In genomic region chr11:92447586-92447985, GRCh38 we compare ENCODE assay signal across 21 cellular contexts.
A peak's percentile ranks its signal among the peaks of the same experiment; 100 is the strongest.
DNase-seq lines count a peak whose midpoint lies in the region; ATAC-seq, FAIRE-seq and TF ChIP-seq lines count a peak whose summit lies in the region.
"Had no signal": no experiment of that assay in that cellular context is flagged by ENCODE, and none has a peak within 500 bp of the region (broad histone marks: within the 10 kb centered on the region; RNA-seq: fewer than 3 reads in every experiment).

No MANE protein-coding gene starts in this region.

- no peak for TF ChIP-seq POLR2A in A549 (IDR thresholded peaks at IDR 0.05; ENCODE audit: low read length)
- no peak for TF ChIP-seq POLR2A in H1 (IDR thresholded peaks at IDR 0.05; ENCODE audit: control extremely low read depth in 1 of 2, low read depth in 2 of 2, low read length in 2 of 2)

- no peak overlapping the region for H2BK120ac ChIP-seq in H1 (replicated peaks; ENCODE audit: low read depth, low read length)

- H3K9me3 ChIP-seq in A549 (no peaks in the 10 kb centered on the region), Loucy (ENCODE audit: insufficient read depth, low read depth, low read length) (no peaks in the 10 kb centered on the region), H1 (ENCODE audit: insufficient read depth in 2 of 2, low read depth in 1 of 2, low read length in 1 of 2) (no peaks in the 10 kb centered on the region)
- H3K9me3 ChIP-seq: HAP-1 had no signal

- TF ChIP-seq EP300 in A549 (IDR thresholded peaks at IDR 0.05), result no peak
- TF ChIP-seq EP300 in H1 (IDR thresholded peaks at IDR 0.05; ENCODE audit: borderline replicate concordance in 1 of 2, low read depth in 2 of 2, low read length in 2 of 2), result no peak

- H3K9me3 Mint-ChIP-seq in type B pancreatic cell, result no peaks in the 10 kb centered on the region
- H3K9me3 Mint-ChIP-seq: IgD-negative memory B cell had no signal

- H4K20me1 ChIP-seq in Loucy (ENCODE audit: insufficient read depth, low read length, poor library complexity, severe bottlenecking), result no peaks in the 10 kb centered on the region
- H4K20me1 ChIP-seq in H1 (replicated peaks in 1 of 2; ENCODE audit: control insufficient read depth in 1 of 2, insufficient read depth in 2 of 2, low read length in 2 of 2), result no peaks in the 10 kb centered on the region

- H3K4me2 ChIP-seq in A549, result no peak overlapping the region
- peak overlapping the region; percentile 21 for H3K4me2 ChIP-seq in Loucy (ENCODE audit: low read depth, low read length, poor library complexity, severe bottlenecking)
- H3K4me2 ChIP-seq in H1 (ENCODE audit: insufficient read depth in 1 of 2, low read depth in 2 of 2, low read length in 2 of 2), result no peak overlapping the region; a peak in 1 of 4 replicates

- H3K36me3 ChIP-seq in Loucy (ENCODE audit: insufficient read depth, low read length), result no peaks in the 10 kb centered on the region
- H3K36me3 ChIP-seq in H1 (ENCODE audit: control insufficient read depth in 2 of 4, insufficient read depth in 4 of 4, low read length in 3 of 4), result no peaks in the 10 kb centered on the region
- H3K36me3 ChIP-seq: HAP-1 had no signal

- CTCF ChIA-PET in A549 (lab: Yijun Ruan, JAX), result no interaction called here
- CTCF ChIA-PET in H1 (lab: Charles Lee; ENCODE audit: partially characterized antibody), result interaction anchor here (0.6 to 0.8 kb wide), 2 partner anchors 12 to 137 kb away, joined by 3 read pairs; no protein-coding TSS in a partner anchor

- H2BK20ac ChIP-seq in H1 (ENCODE audit: low read length), result no peak overlapping the region

- POLR2A ChIA-PET in A549 (lab: Yijun Ruan, JAX) (no interaction called here), H1 (lab: Charles Lee; ENCODE audit: partially characterized antibody) (no interaction called here)

- no peak overlapping the region for H2BK15ac ChIP-seq in H1 (ENCODE audit: low read length)

- H3K9ac ChIP-seq in Loucy (ENCODE audit: low read depth, low read length, poor library complexity, severe bottlenecking) (no peak overlapping the region), H1 (replicated peaks in 1 of 4; ENCODE audit: extremely low read depth in 1 of 4, low read depth in 3 of 4, low read length in 3 of 4) (no peak overlapping the region)

- no peak overlapping the region for H2AK5ac ChIP-seq in H1 (ENCODE audit: low read depth, low read length)

- no peak overlapping the region for H3K56ac ChIP-seq in H1 (replicated peaks; ENCODE audit: insufficient read length, low read depth, low read length)

- H3K4me1 ChIP-seq in A549 (no peaks in the 10 kb centered on the region), Loucy (ENCODE audit: insufficient read depth, low read length, poor library complexity, severe bottlenecking) (peaks cover 42% of the 10 kb centered on the region), H1 (replicated peaks in 1 of 4; ENCODE audit: control insufficient read depth in 3 of 4, insufficient read depth in 4 of 4, low read length in 3 of 4) (peaks cover 4 to 15% (median 11%) of the 10 kb centered on the region in 4 experiments; a peak in 5 of 7 replicates)
- H3K4me1 ChIP-seq: HAP-1 had no signal

- H3K79me2 ChIP-seq in Loucy (ENCODE audit: insufficient read depth, low read length) (no peaks in the 10 kb centered on the region), H1 (ENCODE audit: control insufficient read depth in 1 of 2, insufficient read depth in 2 of 2, low read length in 2 of 2) (no peaks in the 10 kb centered on the region)

- H2BK5ac ChIP-seq in H1 (ENCODE audit: low read depth, low read length), result no peak overlapping the region

- no peak for ATAC-seq in A549
- ATAC-seq: HepG2 had no signal

- H3K27ac Mint-ChIP-seq in type B pancreatic cell, result peak overlapping the region; percentile 12
- H3K27ac Mint-ChIP-seq: B cell; CD4-positive, CD25-positive, alpha-beta regulatory T cell; CD8-positive, alpha-beta memory T cell had no signal

- no peaks in the 10 kb centered on the region for H3K27me3 Mint-ChIP-seq in type B pancreatic cell
- H3K27me3 Mint-ChIP-seq: B cell; CD4-positive, CD25-positive, alpha-beta regulatory T cell; CD8-positive, alpha-beta memory T cell had no signal

- H3K23ac ChIP-seq in H1 (ENCODE audit: insufficient read length), result no peak overlapping the region

- no peak overlapping the region for H4K5ac ChIP-seq in H1 (ENCODE audit: insufficient read length, low read depth, low read length)

- no peak overlapping the region for H2BK12ac ChIP-seq in H1 (ENCODE audit: low read depth, low read length)

- H3K4me1 Mint-ChIP-seq in type B pancreatic cell (ENCODE audit: unreplicated experiment), result peaks cover 36% of the 10 kb centered on the region
- H3K4me1 Mint-ChIP-seq: B cell; CD4-positive, CD25-positive, alpha-beta regulatory T cell; CD8-positive, alpha-beta memory T cell had no signal

- peaks cover 3% of the 10 kb centered on the region for H3K36me3 Mint-ChIP-seq in type B pancreatic cell
- H3K36me3 Mint-ChIP-seq: CD4-positive, CD25-positive, alpha-beta regulatory T cell; CD8-positive, alpha-beta memory T cell; IgD-negative memory B cell had no signal

- DNase-seq in A549 (ENCODE audit: low read depth in 1 of 2, low spot score in 1 of 2) (no peak), H1 (ENCODE audit: low read depth in 1 of 2, low spot score in 2 of 2) (no peak), type B pancreatic cell (ENCODE audit: extremely low spot score, unreplicated experiment) (no peak), NCI-H524 treated with DMSO at 0.1 percent for 48 hours (lab: John Stamatoyannopoulos, UW) (no peak), T-helper 9 cell (no peak)
- DNase-seq in activated CD4-positive, alpha-beta T cell treated with anti-CD3 and anti-CD28 coated beads for 48 hours, result no peak
- DNase-seq: 8988T; C1 segment of cervical spinal cord; CD4-positive, CD25-positive, alpha-beta regulatory T cell; CD8-positive, alpha-beta memory T cell; COR-L47; GDM1; GOT3 had no signal

- H3K27ac ChIP-seq in A549, result no peak overlapping the region
- H3K27ac ChIP-seq in H1 (ENCODE audit: low read depth, low read length), result no peak overlapping the region

- H3K23me2 ChIP-seq in H1 (ENCODE audit: low read depth, low read length), result no peaks in the 10 kb centered on the region

- FAIRE-seq in A549 (lab: Jason Lieb, UNC), result peak; percentile 7
- FAIRE-seq in H1 (lab: Jason Lieb, UNC), result no peak
- FAIRE-seq: D721Med, GM12892, GM18507, HepG2 had no signal

- no peak overlapping the region for H3K4ac ChIP-seq in H1 (replicated peaks; ENCODE audit: insufficient read length, low read depth, low read length)

- 0 out of 2 replicates have a peak overlapping the region, but pooled peaks have one; percentile 11 for H3K18ac ChIP-seq in H1 (ENCODE audit: extremely low read depth, low read length)

- H2AFZ ChIP-seq in Loucy (ENCODE audit: low read length) (no peak overlapping the region), H1 (ENCODE audit: low read length) (no peak overlapping the region)

- no peaks in the 10 kb centered on the region for H3K79me1 ChIP-seq in H1 (ENCODE audit: low read depth, low read length)

- no peak overlapping the region for H3K14ac ChIP-seq in H1 (ENCODE audit: insufficient read length)

- H3K9me2 ChIP-seq in Loucy (replicated peaks; ENCODE audit: low read depth, low read length), result no peaks in the 10 kb centered on the region

- TF ChIP-seq CTCF in A549 (IDR thresholded peaks at IDR 0.05) (no peak), Loucy (conservative IDR thresholded peaks at IDR 0.05; ENCODE audit: low read length) (no peak), H1 (IDR thresholded peaks at IDR 0.05; ENCODE audit: control extremely low read depth in 1 of 3, insufficient read depth in 1 of 3, low read depth in 1 of 3, low read length in 3 of 3) (no peak), type B pancreatic cell (conservative IDR thresholded peaks at IDR 0.05) (no peak)

- H3K27me3 ChIP-seq in Loucy (ENCODE audit: insufficient read depth, low read length, poor library complexity, severe bottlenecking) (no peaks in the 10 kb centered on the region), H1 (replicated peaks in 1 of 4; ENCODE audit: control insufficient read depth in 3 of 4, extremely low read depth in 1 of 4, insufficient read depth in 3 of 4, low read length in 3 of 4) (no peaks in the 10 kb centered on the region)

- 74% methylated on average over 3 of the region's 3 CpGs for WGBS in A549 (ENCODE audit: missing lambda C conversion rate)
- 82% methylated on average over 3 of the region's 3 CpGs; no CpG with 5 or more reads in 1 of the 2 experiments for WGBS in H1 (ENCODE audit: extremely low coverage in 1 of 2, insufficient coverage in 1 of 2, insufficient read length in 1 of 2, insufficient replicate concordance in 2 of 2, low coverage in 1 of 2, low lambda C conversion rate in 2 of 2, missing lambda C conversion rate in 1 of 2), 2 experiments

- no peak overlapping the region for H3K4me3 Mint-ChIP-seq in type B pancreatic cell
- H3K4me3 Mint-ChIP-seq: B cell; CD4-positive, CD25-positive, alpha-beta regulatory T cell; CD8-positive, alpha-beta memory T cell; IgD-negative memory B cell had no signal

- no peaks in the 10 kb centered on the region for H3F3A ChIP-seq in Loucy (ENCODE audit: low read depth)

- H4K91ac ChIP-seq in H1 (replicated peaks; ENCODE audit: insufficient read length, low read length), result no peak overlapping the region

- H3K4me3 ChIP-seq in A549 (no peak overlapping the region), Loucy (ENCODE audit: low read length, poor library complexity, severe bottlenecking) (no peak overlapping the region), H1 (ENCODE audit: extremely low read depth in 1 of 4, insufficient read depth in 2 of 4, low read depth in 3 of 4, low read length in 4 of 4) (no peak overlapping the region)
- H3K4me3 ChIP-seq: HAP-1 had no signal

- TF ChIP-seq RAD21 in A549 (conservative IDR thresholded peaks at IDR 0.05 in 1 of 2, IDR thresholded peaks at IDR 0.05 in 1 of 2), result no peak
- no peak for TF ChIP-seq RAD21 in H1 (IDR thresholded peaks at IDR 0.05 in 1 of 2, conservative IDR thresholded peaks at IDR 0.05 in 1 of 2; ENCODE audit: low read depth in 2 of 2, low read length in 2 of 2)

- H4K8ac ChIP-seq in H1 (ENCODE audit: extremely low read depth, insufficient read depth, low read length), result no peak overlapping the region

TF ChIP-seq in A549, 52 proteins besides CTCF, POLR2A, EP300 and RAD21 (continues in another document):
- TF ChIP-seq NFE2L2 (conservative IDR thresholded peaks at IDR 0.05; ENCODE audit: low read length) (no peak), TP53 (CRISPR knock-in tag; IDR thresholded peaks at IDR 0.05) (no peak), CEBPB (IDR thresholded peaks at IDR 0.05) (no peak), HOXA7 (CRISPR knock-in tag; IDR thresholded peaks at IDR 0.05) (no peak), FOSB (CRISPR knock-in tag; IDR thresholded peaks at IDR 0.05) (no peak)

TF ChIP-seq in H1, 55 proteins besides CTCF, POLR2A, EP300 and RAD21 (continues in another document):
- TF ChIP-seq TBP (IDR thresholded peaks at IDR 0.05; ENCODE audit: low read depth, low read length) (no peak), POLR2AphosphoS5 (IDR thresholded peaks at IDR 0.05; ENCODE audit: low read depth, low read length) (no peak), RFX5 (IDR thresholded peaks at IDR 0.05; ENCODE audit: borderline replicate concordance, low read depth, low read length) (no peak), CBX5 (IDR thresholded peaks at IDR 0.05; ENCODE audit: low read depth, low read length) (no peak), EGR1 (IDR thresholded peaks at IDR 0.05; ENCODE audit: borderline replicate concordance, low read depth, low read length) (no peak), CHD1 (IDR thresholded peaks at IDR 0.05; ENCODE audit: low read depth, low read length) (no peak), SP1 (IDR thresholded peaks at IDR 0.05; ENCODE audit: low read depth, low read length) (no peak)
